In the genomic region with DNA sequence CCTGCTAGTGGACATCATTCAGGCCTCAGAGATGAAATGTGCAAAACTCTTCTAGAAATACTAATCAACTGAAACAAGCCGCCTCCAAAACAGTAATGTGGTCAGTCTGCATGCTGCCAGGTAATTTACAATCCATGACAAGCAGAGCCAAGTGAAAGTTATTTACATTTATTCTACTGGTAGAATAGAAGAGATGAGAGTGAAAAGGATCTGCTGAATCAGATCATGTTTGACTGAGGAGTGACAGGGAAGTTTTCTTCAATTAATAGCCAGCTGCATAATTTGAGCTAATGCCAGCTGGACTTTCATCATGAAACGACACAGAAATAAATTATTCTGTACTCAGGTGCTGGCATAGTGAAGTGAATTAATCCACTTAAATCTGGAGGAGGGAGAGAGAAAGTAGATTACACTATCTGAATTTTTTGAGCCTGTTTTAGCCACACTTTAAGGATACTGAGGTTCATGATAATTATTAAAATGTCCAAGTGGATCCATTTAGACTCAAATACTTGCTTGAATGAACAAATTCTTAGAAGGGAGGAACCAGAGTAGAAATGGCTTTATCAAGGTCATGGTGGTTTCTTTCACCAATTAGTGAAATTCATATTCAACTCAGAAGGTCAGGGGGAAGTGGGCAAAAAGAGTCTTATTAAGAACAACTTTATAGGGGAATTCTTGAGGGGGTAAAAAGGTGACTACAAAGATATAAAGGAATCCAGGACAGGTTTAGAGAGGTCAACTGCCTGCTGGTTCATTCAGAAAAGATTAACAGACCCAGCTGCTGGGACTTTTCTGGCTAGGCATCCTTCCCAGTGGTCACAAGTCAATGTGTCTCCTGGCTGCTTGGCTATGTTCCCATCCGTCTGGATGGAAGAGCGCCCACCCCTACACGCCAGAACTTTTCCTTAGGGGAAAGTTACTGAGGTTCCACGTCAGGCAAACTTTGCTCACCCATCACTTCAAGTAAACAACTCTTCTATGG, we compare ENCODE assay signal across 11 cellular contexts.
DNase-seq lines count a peak whose midpoint lies in the region; ATAC-seq, FAIRE-seq and TF ChIP-seq lines count a peak whose summit lies in the region.
"Had no signal": no experiment of that assay in that cellular context is flagged by ENCODE, and none has a peak within 500 bp of the region (broad histone marks: within the 10 kb centered on the region; RNA-seq: fewer than 3 reads in every experiment).

No MANE protein-coding gene starts in this region.

- H3K36me3 ChIP-seq in hepatocyte (replicated peaks; ENCODE audit: insufficient read depth, low read depth) = no peaks in the 10 kb centered on the region

- ATAC-seq in stimulated activated memory B cell treated with anti-CD40 and anti-IgM and Interleukin-4, amounts not matched to agents 10 μg/mL and 1 μg/mL and 100 μg/mL, for 72 hours = no peak
- no peak for ATAC-seq in naive thymus-derived CD8-positive, alpha-beta T cell

- H3K9me3 Mint-ChIP-seq in stimulated activated memory B cell treated with anti-CD40 and anti-IgM and Interleukin-4, amounts not matched to agents 10 μg/mL and 1 μg/mL and 100 μg/mL, for 72 hours = no peaks in the 10 kb centered on the region
- H3K9me3 Mint-ChIP-seq in naive thymus-derived CD8-positive, alpha-beta T cell = no peaks in the 10 kb centered on the region

- no peaks in the 10 kb centered on the region for H3K36me3 Mint-ChIP-seq in stimulated activated memory B cell treated with anti-CD40 and anti-IgM and Interleukin-4, amounts not matched to agents 10 μg/mL and 1 μg/mL and 100 μg/mL, for 72 hours
- H3K36me3 Mint-ChIP-seq in naive thymus-derived CD8-positive, alpha-beta T cell = no peaks in the 10 kb centered on the region

- no peak overlapping the region for H3K27ac ChIP-seq in hepatocyte

- TF ChIP-seq CTCF in hepatocyte (IDR thresholded peaks at IDR 0.05; ENCODE audit: poor library complexity) = no peak
- TF ChIP-seq CTCF in GM13976 (IDR thresholded peaks at IDR 0.05; ENCODE audit: borderline replicate concordance, control extremely low read depth, extremely low read depth, insufficient read depth, missing control alignments) = no peak

- DNase-seq in LHCN-M2 (ENCODE audit: low read depth) (peak; percentile 74), amniotic epithelial cell (ENCODE audit: low read depth) (peak; percentile 40), hepatocyte (ENCODE audit: low spot score) (peak; percentile 26), GM13976 (ENCODE audit: low spot score) (no peak), NCI-H187 (lab: John Stamatoyannopoulos, UW) (no peak), HTR-8/SVneo (ENCODE audit: insufficient read length, low spot score) (no peak)
- DNase-seq in naive thymus-derived CD8-positive, alpha-beta T cell = no peak
- DNase-seq: NCI-H2227 treated with DMSO at 0.1 percent for 48 hours; stimulated activated CD4-positive, alpha-beta T cell treated with anti-CD3 and anti-CD28 coated beads, Interleukin-1b, Interleukin-23, amount 100 ng/mL, for 48 hours had no signal

- H3K27me3 ChIP-seq in hepatocyte = no peaks in the 10 kb centered on the region

- H3K79me2 ChIP-seq in hepatocyte = no peaks in the 10 kb centered on the region

- no peaks in the 10 kb centered on the region for H3K9me2 ChIP-seq in hepatocyte (replicated peaks; ENCODE audit: insufficient read depth)

- H3K9me3 ChIP-seq in hepatocyte (ENCODE audit: low read depth) = no peaks in the 10 kb centered on the region

- peak overlapping the region; percentile 38 for H3K27ac Mint-ChIP-seq in stimulated activated memory B cell treated with anti-CD40 and anti-IgM and Interleukin-4, amounts not matched to agents 10 μg/mL and 1 μg/mL and 100 μg/mL, for 72 hours
- H3K27ac Mint-ChIP-seq in naive thymus-derived CD8-positive, alpha-beta T cell = no peak overlapping the region

- no peaks in the 10 kb centered on the region for H4K20me1 ChIP-seq in hepatocyte (ENCODE audit: insufficient read depth, poor library complexity, severe bottlenecking)

- WGBS in hepatocyte (ENCODE audit: low lambda C conversion rate, missing lambda C conversion rate) = 79% methylated on average over 6 of the region's 6 CpGs

- H3K4me1 ChIP-seq in hepatocyte (ENCODE audit: insufficient read depth) = peaks cover 7% of the 10 kb centered on the region

- in situ Hi-C loops in GM13976 (cut with MboI; ENCODE audit: low sequenced_read_pairs, unreplicated experiment) = no loop called here

- no peak overlapping the region for H2AFZ ChIP-seq in hepatocyte

- H3K4me1 Mint-ChIP-seq in stimulated activated memory B cell treated with anti-CD40 and anti-IgM and Interleukin-4, amounts not matched to agents 10 μg/mL and 1 μg/mL and 100 μg/mL, for 72 hours = peaks cover 21% of the 10 kb centered on the region
- H3K4me1 Mint-ChIP-seq in naive thymus-derived CD8-positive, alpha-beta T cell = peaks cover 0 to 3% (median 0%) of the 10 kb centered on the region in 4 donors

- POLR2A ChIA-PET in naive thymus-derived CD8-positive, alpha-beta T cell (lab: Charles Lee) = no interaction called here

- no peak overlapping the region for H3K4me3 Mint-ChIP-seq in stimulated activated memory B cell treated with anti-CD40 and anti-IgM and Interleukin-4, amounts not matched to agents 10 μg/mL and 1 μg/mL and 100 μg/mL, for 72 hours
- no peak overlapping the region for H3K4me3 Mint-ChIP-seq in naive thymus-derived CD8-positive, alpha-beta T cell

- FAIRE-seq in HTR-8/SVneo (lab: Jason Lieb, UNC) = no peak
- FAIRE-seq: GM12891 had no signal

- H3K4me2 ChIP-seq in hepatocyte = no peak overlapping the region

- H3K4me3 ChIP-seq in hepatocyte = no peak overlapping the region

- no peaks in the 10 kb centered on the region for H3K27me3 Mint-ChIP-seq in stimulated activated memory B cell treated with anti-CD40 and anti-IgM and Interleukin-4, amounts not matched to agents 10 μg/mL and 1 μg/mL and 100 μg/mL, for 72 hours
- H3K27me3 Mint-ChIP-seq in naive thymus-derived CD8-positive, alpha-beta T cell = peaks cover 0 to 3% (median 0%) of the 10 kb centered on the region in 5 donors

Comparison
In these comparisons a context has a peak if more than half of its experiments do, and no peak if none do; other contexts are left out.
1. DNase-seq: peak in LHCN-M2 (single experiment), amniotic epithelial cell (single experiment) and hepatocyte (single experiment); none in GM13976 (single experiment), NCI-H187 (0 of 2), HTR-8/SVneo (single experiment) and naive thymus-derived CD8-positive, alpha-beta T cell (0 of 10).